25 cellular contexts compared by ENCODE assay signal in the genomic region with DNA sequence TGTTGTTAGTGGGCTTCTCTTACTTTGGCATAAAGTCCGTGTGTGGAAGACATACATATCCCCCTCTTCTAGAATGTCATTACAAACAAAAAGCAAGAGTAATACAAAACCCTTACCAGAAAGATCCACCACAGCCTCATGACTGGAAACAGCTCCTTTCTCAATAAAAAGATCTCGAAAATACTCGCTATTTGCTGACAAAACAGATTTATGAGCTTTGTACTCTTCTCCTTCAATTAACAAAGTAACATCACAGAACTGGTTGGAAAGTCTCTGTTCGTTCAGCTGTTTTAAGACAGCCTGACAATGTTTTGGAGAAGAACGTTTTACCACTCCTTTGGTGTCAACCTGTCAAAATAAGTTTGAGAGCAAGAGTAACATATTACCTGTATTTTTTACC.
"Had no signal": no experiment of that assay in that cellular context is flagged by ENCODE, and none has a peak within 500 bp of the region (broad histone marks: within the 10 kb centered on the region; RNA-seq: fewer than 3 reads in every experiment).

No MANE protein-coding gene starts in this region.

- ATAC-seq: activated CD8-positive, alpha-beta memory T cell treated with anti-CD3 and anti-CD28 coated beads, Interleukin-2, amount 10 ng/mL, durations not matched to agents 7 days and 5 days; activated naive CD4-positive, alpha-beta T cell treated with anti-CD3 and anti-CD28 coated beads, Interleukin-2, amount 50 U/mL, for 72 hours; activated naive CD8-positive, alpha-beta T cell treated with anti-CD3 and anti-CD28 coated beads, Interleukin-2, amount 50 U/mL, for 24 hours; PC-3 had no signal

- FAIRE-seq: colon, TTC549 had no signal

- H3K27ac Mint-ChIP-seq: activated B cell treated with CpG ODN at 0.5 μM for 24 hours; activated CD8-positive, alpha-beta memory T cell treated with anti-CD3 and anti-CD28 coated beads, Interleukin-2, amount 10 ng/mL, durations not matched to agents 7 days and 5 days; activated naive CD4-positive, alpha-beta T cell treated with anti-CD3 and anti-CD28 coated beads, Interleukin-2, amount 50 U/mL, for 72 hours; activated naive CD8-positive, alpha-beta T cell treated with anti-CD3 and anti-CD28 coated beads, Interleukin-2, amount 50 U/mL, for 24 hours; T-helper 1 cell treated with Interleukin-12 subunit alpha and Interleukin-12 subunit beta and Interleukin-4 antibody, amounts not matched to agents 30 μg/mL and 1 μg/mL, for 36 hours had no signal

- DNase-seq: activated B cell treated with CpG ODN at 0.5 μM for 24 hours; activated CD4-positive, alpha-beta T cell treated with anti-CD3 and anti-CD28 coated beads for 1 hour; activated CD4-positive, alpha-beta T cell treated with anti-CD3 and anti-CD28 coated beads, Interleukin-2, amount 50 U/mL, for 1 hour; activated CD8-positive, alpha-beta memory T cell treated with anti-CD3 and anti-CD28 coated beads, Interleukin-2, amount 10 ng/mL, durations not matched to agents 7 days and 5 days; activated effector memory CD4-positive, alpha-beta T cell treated with anti-CD3 and anti-CD28 coated beads, Interleukin-2, amount 50 U/mL, for 16 hours; activated naive CD4-positive, alpha-beta T cell treated with Interleukin-2 at 50 U/mL for 16 hours; activated naive CD8-positive, alpha-beta T cell treated with anti-CD3 and anti-CD28 coated beads, Interleukin-2, amount 50 U/mL, for 24 hours; amygdala; brain microvascular endothelial cell; cerebellar nuclear complex; Karpas-422; NCI-H1105 treated with DMSO at 0.1 percent for 48 hours; NCI-H1436 treated with DMSO at 0.1 percent for 48 hours; NCI-H187; NCI-H2081; NCI-H446; NCI-H524; PC-3; SHP77 treated with DMSO at 0.1 percent for 48 hours; T1000 had no signal

- H3K9me3 Mint-ChIP-seq: activated B cell treated with CpG ODN at 0.5 μM for 24 hours; activated naive CD4-positive, alpha-beta T cell treated with anti-CD3 and anti-CD28 coated beads, Interleukin-2, amount 50 U/mL, for 72 hours; activated naive CD8-positive, alpha-beta T cell treated with anti-CD3 and anti-CD28 coated beads, Interleukin-2, amount 50 U/mL, for 24 hours; T-helper 1 cell treated with Interleukin-12 subunit alpha and Interleukin-12 subunit beta and Interleukin-4 antibody, amounts not matched to agents 30 μg/mL and 1 μg/mL, for 36 hours had no signal

- H3K27me3 Mint-ChIP-seq: activated B cell treated with CpG ODN at 0.5 μM for 24 hours; activated CD8-positive, alpha-beta memory T cell treated with anti-CD3 and anti-CD28 coated beads, Interleukin-2, amount 10 ng/mL, durations not matched to agents 7 days and 5 days; activated naive CD8-positive, alpha-beta T cell treated with anti-CD3 and anti-CD28 coated beads, Interleukin-2, amount 50 U/mL, for 24 hours had no signal

- H3K27ac ChIP-seq: brain microvascular endothelial cell, cardiac muscle cell had no signal

- H3K4me3 Mint-ChIP-seq: activated B cell treated with CpG ODN at 0.5 μM for 24 hours; activated CD8-positive, alpha-beta memory T cell treated with anti-CD3 and anti-CD28 coated beads, Interleukin-2, amount 10 ng/mL, durations not matched to agents 7 days and 5 days; activated naive CD8-positive, alpha-beta T cell treated with anti-CD3 and anti-CD28 coated beads, Interleukin-2, amount 50 U/mL, for 24 hours; T-helper 1 cell treated with Interleukin-12 subunit alpha and Interleukin-12 subunit beta and Interleukin-4 antibody, amounts not matched to agents 30 μg/mL and 1 μg/mL, for 36 hours had no signal

- H3K4me3 ChIP-seq: cardiac muscle cell had no signal

- H3K27me3 ChIP-seq: brain microvascular endothelial cell, cardiac muscle cell had no signal
